In the genomic region with DNA sequence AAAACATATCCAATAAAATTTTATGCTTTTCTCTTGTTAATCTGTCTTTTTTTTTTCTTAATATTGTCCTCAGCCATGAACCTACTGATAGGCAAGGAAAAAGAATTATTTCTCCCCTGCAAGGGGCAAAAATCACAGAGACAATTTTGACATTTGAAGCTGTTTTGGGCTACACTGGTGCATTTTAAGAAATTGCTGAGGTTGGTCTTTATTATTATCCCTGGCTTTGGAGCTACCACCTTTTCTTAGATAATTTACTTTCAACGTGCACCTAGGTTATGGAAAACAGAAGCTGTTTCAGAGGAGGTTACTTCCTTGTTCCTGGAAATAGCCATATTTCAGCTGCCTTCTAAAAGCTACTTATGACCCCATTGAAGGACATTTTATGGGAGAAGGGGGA, we compare ENCODE assay signal across 26 cellular contexts.
"Had no signal": no experiment of that assay in that cellular context is flagged by ENCODE, and none has a peak within 500 bp of the region (broad histone marks: within the 10 kb centered on the region; RNA-seq: fewer than 3 reads in every experiment).

No MANE protein-coding gene starts in this region.

- DNase-seq: activated CD4-positive, alpha-beta memory T cell treated with anti-CD3 and anti-CD28 coated beads for 36 hours; activated CD4-positive, alpha-beta T cell treated with anti-CD3 and anti-CD28 coated beads, Interleukin-2, amount 10 ng/mL, durations not matched to agents 24 days and 14 days; activated CD8-positive, alpha-beta memory T cell treated with anti-CD3 and anti-CD28 coated beads, Interleukin-2, amount 10 ng/mL, durations not matched to agents 7 days and 5 days; activated CD8-positive, alpha-beta memory T cell treated with anti-CD3 and anti-CD28 coated beads, Interleukin-2, amount 50 U/mL, for 4 hours; activated CD8-positive, alpha-beta T cell treated with anti-CD3 and anti-CD28 coated beads, Interleukin-2, amount 10 ng/mL, durations not matched to agents 7 days and 5 days; activated effector memory CD4-positive, alpha-beta T cell treated with anti-CD3 and anti-CD28 coated beads, Interleukin-2, amount 50 U/mL, for 16 hours; activated naive CD4-positive, alpha-beta T cell treated with anti-CD3 and anti-CD28 coated beads for 36 hours; activated naive CD8-positive, alpha-beta T cell treated with anti-CD3 and anti-CD28 coated beads for 36 hours; activated naive CD8-positive, alpha-beta T cell treated with anti-CD3 and anti-CD28 coated beads, Interleukin-2, amount 50 U/mL, for 24 hours; activated T-cell treated with anti-CD3 and anti-CD28 coated beads, Interleukin-2, amount 50 U/mL, for 1 hour; activated T-cell treated with anti-CD3 and anti-CD28 coated beads, Interleukin-2, amount 50 U/mL, for 48 hours; adrenal gland; amygdala; aorta; body of pancreas; caudate nucleus; colonic mucosa; effector CD8-positive, alpha-beta T cell; esophagus squamous epithelium; heart right ventricle; T-helper 2 cell had no signal

- H3K4me1 ChIP-seq: adrenal gland, body of pancreas, colonic mucosa, esophagus squamous epithelium, gastroesophageal sphincter, heart right ventricle had no signal

- H3K27ac ChIP-seq: adrenal gland, body of pancreas, colonic mucosa, epithelial cell of prostate, esophagus squamous epithelium, gastroesophageal sphincter, heart right ventricle, VCaP had no signal

- H3K4me3 ChIP-seq: adrenal gland, body of pancreas, colonic mucosa, esophagus squamous epithelium, gastroesophageal sphincter, heart right ventricle had no signal

- H3K9me3 ChIP-seq: adrenal gland, body of pancreas, colonic mucosa, esophagus squamous epithelium, gastroesophageal sphincter, heart right ventricle had no signal

- ATAC-seq: activated CD4-positive, CD25-positive, alpha-beta regulatory T cell treated with anti-CD3 and anti-CD28 coated beads, Interleukin-2, amount 50 U/mL, for 24 hours; activated CD8-positive, alpha-beta memory T cell treated with anti-CD3 and anti-CD28 coated beads, Interleukin-2, amount 10 ng/mL, durations not matched to agents 7 days and 5 days; activated CD8-positive, alpha-beta T cell treated with anti-CD3 and anti-CD28 coated beads, Interleukin-2, amount 10 ng/mL, durations not matched to agents 7 days and 5 days; activated naive CD8-positive, alpha-beta T cell treated with anti-CD3 and anti-CD28 coated beads, Interleukin-2, amount 50 U/mL, for 24 hours; body of pancreas; gastroesophageal sphincter; heart right ventricle; WTC11 had no signal
